Comparison of ENCODE assay signal across 1 cellular context in genomic region chr1:89996415-89997110, GRCh38.
TF ChIP-seq lines count a peak whose summit lies in the region.

No MANE protein-coding gene starts in this region.

TF ChIP-seq in HepG2, 621 proteins besides CTCF, POLR2A, EP300 and RAD21:
- TF ChIP-seq PAXIP1 (CRISPR knock-in tag; conservative IDR thresholded peaks at IDR 0.05) = peak; percentile 46; the same call in 1 of the 2 replicates
- TF ChIP-seq CHCHD3 (CRISPR knock-in tag; IDR thresholded peaks at IDR 0.05) = no peak
- TF ChIP-seq CREB1 (IDR thresholded peaks at IDR 0.05) = no peak
- TF ChIP-seq CREB1 (CRISPR knock-in tag; IDR thresholded peaks at IDR 0.05) = 0 out of 2 replicates have a peak, but pooled peaks have one; percentile 12
- TF ChIP-seq GFI1 (CRISPR knock-in tag; IDR thresholded peaks at IDR 0.05; ENCODE audit: borderline replicate concordance) = peak; percentile 50; the same call in 1 of the 2 replicates
- no peak for TF ChIP-seq GABPB1 (CRISPR knock-in tag; IDR thresholded peaks at IDR 0.05)
- TF ChIP-seq SAP130 (CRISPR knock-in tag; IDR thresholded peaks at IDR 0.05; ENCODE audit: low read depth) = peak; percentile 40; the same call in 1 of the 2 replicates
- peak; percentile 36 for TF ChIP-seq HNF4A (CRISPR knock-in tag; IDR thresholded peaks at IDR 0.05)
- peak; percentile 27; the same call in 1 of the 2 replicates for TF ChIP-seq SALL1 (CRISPR knock-in tag; IDR thresholded peaks at IDR 0.05)
- TF ChIP-seq CREM (IDR thresholded peaks at IDR 0.05) = 0 out of 2 replicates have a peak, but pooled peaks have one; percentile 0
- no peak for TF ChIP-seq CREM (CRISPR knock-in tag; IDR thresholded peaks at IDR 0.05)
